In the genomic region with DNA sequence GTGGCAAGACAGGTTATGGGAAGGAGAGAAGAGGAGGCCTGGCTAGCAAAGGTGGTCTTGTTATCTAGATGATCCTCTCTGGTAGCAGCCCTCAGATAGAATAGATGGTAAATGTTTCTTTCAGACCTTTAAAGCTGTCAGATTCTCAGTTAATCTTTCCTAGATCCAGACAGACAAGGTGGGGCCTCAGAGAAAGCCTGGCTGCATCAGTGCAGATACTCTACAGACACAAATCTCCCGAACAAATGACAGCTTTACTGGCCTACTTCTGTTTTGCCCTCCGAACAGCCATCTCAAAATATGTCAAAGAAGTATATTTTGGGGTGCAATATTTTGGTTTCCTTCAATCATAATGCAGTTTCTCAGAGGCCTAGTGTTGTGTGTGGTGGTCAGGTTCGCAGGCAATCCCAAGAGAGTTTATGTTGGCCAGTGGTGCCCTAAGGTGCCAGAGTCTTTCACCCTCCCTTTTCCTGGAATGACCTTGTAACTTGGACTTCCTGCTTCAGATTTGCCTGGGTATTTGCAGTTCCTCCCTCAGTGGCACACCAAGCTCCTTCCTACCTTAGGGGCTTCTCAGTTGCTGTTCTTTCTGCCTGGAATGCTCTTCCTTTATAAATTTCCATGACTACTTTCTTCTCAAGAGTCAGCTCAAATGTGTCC, we compare ENCODE assay signal across 27 cellular contexts. TPM values are rescaled to one million over a fixed set of nuclear protein-coding genes. Genes with fewer than 3 reads are reported as not detected.
DNase-seq lines count a peak whose midpoint lies in the region; ATAC-seq and TF ChIP-seq lines count a peak whose summit lies in the region.
"Had no signal": no experiment of that assay in that cellular context is flagged by ENCODE, and none has a peak within 500 bp of the region (broad histone marks: within the 10 kb centered on the region; RNA-seq: fewer than 3 reads in every experiment).

No MANE protein-coding gene starts in this region.

- H3K9me3 Mint-ChIP-seq in activated CD4-positive, alpha-beta T cell treated with anti-CD3 and anti-CD28 coated beads for 36 hours (ENCODE audit: low read depth) = peaks cover 4% of the 10 kb centered on the region
- H3K9me3 Mint-ChIP-seq in GM23338 = no peaks in the 10 kb centered on the region; the same call in 2 of the 3 replicates
- H3K9me3 Mint-ChIP-seq in activated T-helper 2 cell treated with anti-CD3 and anti-CD28 coated beads, Interferon-gamma antibody, Interleukin-2, Interleukin-4, amounts not matched to agents 10 μg/mL and 5 μg/mL and 100 μg/mL, durations not matched to agents 14 hours and 24 hours and 36 hours = peaks cover 5% of the 10 kb centered on the region
- H3K9me3 Mint-ChIP-seq in memory B cell = peaks cover 2% of the 10 kb centered on the region
- H3K9me3 Mint-ChIP-seq: IgD-negative memory B cell had no signal

- no peaks in the 10 kb centered on the region for H3K9me2 ChIP-seq in GM23338 (ENCODE audit: insufficient read depth)

- H3K36me3 ChIP-seq in GM23338 (ENCODE audit: insufficient read depth) (no peaks in the 10 kb centered on the region), lower lobe of right lung (no peaks in the 10 kb centered on the region)
- H3K36me3 ChIP-seq: breast epithelium, gastrocnemius medialis, thoracic aorta had no signal

- H4K20me1 ChIP-seq in GM23338 (replicated peaks; ENCODE audit: insufficient read depth) = peaks cover 24% of the 10 kb centered on the region

- no peak overlapping the region for H3K27ac ChIP-seq in GM23338 (ENCODE audit: low read depth)
- H3K27ac ChIP-seq in lower lobe of right lung = no peak overlapping the region
- H3K27ac ChIP-seq: breast epithelium, C4-2B, gastrocnemius medialis, skin epidermis, thoracic aorta, VCaP had no signal

- H3K79me2 ChIP-seq in GM23338 (replicated peaks; ENCODE audit: insufficient read depth) = peaks cover 98% of the 10 kb centered on the region

- TF ChIP-seq CTCF in GM23338 (conservative IDR thresholded peaks at IDR 0.05; ENCODE audit: low read depth in 2 of 2) = no peak
- no peak for TF ChIP-seq CTCF in lower lobe of right lung (IDR thresholded peaks at IDR 0.05)

- ATAC-seq in activated CD4-positive, alpha-beta T cell treated with anti-CD3 and anti-CD28 coated beads for 36 hours = no peak
- ATAC-seq in GM23338 (no peak), memory B cell (ENCODE audit: low read depth) (no peak), lower lobe of right lung (no peak)
- ATAC-seq: gastrocnemius medialis, Panc1 had no signal

- H3K27me3 ChIP-seq in GM23338 (ENCODE audit: insufficient read depth) = no peaks in the 10 kb centered on the region
- H3K27me3 ChIP-seq in lower lobe of right lung (ENCODE audit: low read depth) = no peaks in the 10 kb centered on the region
- H3K27me3 ChIP-seq: breast epithelium, gastrocnemius medialis had no signal

- peaks cover 67% of the 10 kb centered on the region for H3K4me1 Mint-ChIP-seq in activated CD4-positive, alpha-beta T cell treated with anti-CD3 and anti-CD28 coated beads for 36 hours
- H3K4me1 Mint-ChIP-seq in GM23338 = peaks cover 32% of the 10 kb centered on the region
- peaks cover 61% of the 10 kb centered on the region for H3K4me1 Mint-ChIP-seq in activated T-helper 2 cell treated with anti-CD3 and anti-CD28 coated beads, Interferon-gamma antibody, Interleukin-2, Interleukin-4, amounts not matched to agents 10 μg/mL and 5 μg/mL and 100 μg/mL, durations not matched to agents 14 hours and 24 hours and 36 hours (ENCODE audit: low read depth)
- peaks cover 27% of the 10 kb centered on the region for H3K4me1 Mint-ChIP-seq in memory B cell

- peak overlapping the region; percentile 53 for H3K27ac Mint-ChIP-seq in activated CD4-positive, alpha-beta T cell treated with anti-CD3 and anti-CD28 coated beads for 36 hours
- H3K27ac Mint-ChIP-seq in GM23338 (peak overlapping the region; percentile 34; the same call in 1 of the 2 replicates), memory B cell (peak overlapping the region; percentile 48)
- H3K27ac Mint-ChIP-seq in activated T-helper 2 cell treated with anti-CD3 and anti-CD28 coated beads, Interferon-gamma antibody, Interleukin-2, Interleukin-4, amounts not matched to agents 10 μg/mL and 5 μg/mL and 100 μg/mL, durations not matched to agents 14 hours and 24 hours and 36 hours = peak overlapping the region; percentile 18
- H3K27ac Mint-ChIP-seq: IgD-negative memory B cell had no signal

- no peak overlapping the region for H2AFZ ChIP-seq in GM23338

- H3F3A ChIP-seq in GM23338 (replicated peaks; ENCODE audit: low read depth) = no peaks in the 10 kb centered on the region

- no peak overlapping the region for H3K4me3 ChIP-seq in GM23338
- H3K4me3 ChIP-seq in lower lobe of right lung = no peak overlapping the region
- H3K4me3 ChIP-seq: breast epithelium, gastrocnemius medialis, skin epidermis, thoracic aorta had no signal

- CTCF ChIA-PET in activated CD4-positive, alpha-beta T cell treated with anti-CD3 and anti-CD28 coated beads for 36 hours (lab: Charles Lee) = no interaction called here

- no peak overlapping the region for H3K4me3 Mint-ChIP-seq in activated CD4-positive, alpha-beta T cell treated with anti-CD3 and anti-CD28 coated beads for 36 hours
- H3K4me3 Mint-ChIP-seq in GM23338 (no peak overlapping the region; the same call in 2 of the 3 replicates), memory B cell (no peak overlapping the region)
- H3K4me3 Mint-ChIP-seq in activated T-helper 2 cell treated with anti-CD3 and anti-CD28 coated beads, Interferon-gamma antibody, Interleukin-2, Interleukin-4, amounts not matched to agents 10 μg/mL and 5 μg/mL and 100 μg/mL, durations not matched to agents 14 hours and 24 hours and 36 hours (ENCODE audit: low read depth) = no peak overlapping the region
- H3K4me3 Mint-ChIP-seq: IgD-negative memory B cell had no signal

- H3K27me3 Mint-ChIP-seq in activated CD4-positive, alpha-beta T cell treated with anti-CD3 and anti-CD28 coated beads for 36 hours = no peaks in the 10 kb centered on the region
- peaks cover 3% of the 10 kb centered on the region for H3K27me3 Mint-ChIP-seq in GM23338 (ENCODE audit: insufficient read depth, low read depth, poor library complexity)
- H3K27me3 Mint-ChIP-seq in activated T-helper 2 cell treated with anti-CD3 and anti-CD28 coated beads, Interferon-gamma antibody, Interleukin-2, Interleukin-4, amounts not matched to agents 10 μg/mL and 5 μg/mL and 100 μg/mL, durations not matched to agents 14 hours and 24 hours and 36 hours (ENCODE audit: low read depth) = no peaks in the 10 kb centered on the region
- no peaks in the 10 kb centered on the region for H3K27me3 Mint-ChIP-seq in memory B cell
- H3K27me3 Mint-ChIP-seq: IgD-negative memory B cell had no signal

- intact Hi-C loops in activated CD4-positive, alpha-beta T cell treated with anti-CD3 and anti-CD28 coated beads for 36 hours (cut with DNase I, micrococcal nuclease) = no loop called here
- intact Hi-C loops in activated T-helper 2 cell treated with anti-CD3 and anti-CD28 coated beads, Interferon-gamma antibody, Interleukin-2, Interleukin-4, amounts not matched to agents 10 μg/mL and 5 μg/mL and 100 μg/mL, durations not matched to agents 14 hours and 24 hours and 36 hours (cut with micrococcal nuclease) = no loop called here
- intact Hi-C loops in lower lobe of right lung (cut with DNase I) = no loop called here

- H3K9me3 ChIP-seq in lower lobe of right lung = no peaks in the 10 kb centered on the region
- H3K9me3 ChIP-seq: breast epithelium, Caco-2, gastrocnemius medialis, thoracic aorta had no signal

- peaks cover 52% of the 10 kb centered on the region for H3K36me3 Mint-ChIP-seq in activated CD4-positive, alpha-beta T cell treated with anti-CD3 and anti-CD28 coated beads for 36 hours (ENCODE audit: low read depth)
- H3K36me3 Mint-ChIP-seq in GM23338 (ENCODE audit: low read depth) (peaks cover 8% of the 10 kb centered on the region; the same call in 2 of the 3 replicates), memory B cell (peaks cover 16% of the 10 kb centered on the region)
- H3K36me3 Mint-ChIP-seq in activated T-helper 2 cell treated with anti-CD3 and anti-CD28 coated beads, Interferon-gamma antibody, Interleukin-2, Interleukin-4, amounts not matched to agents 10 μg/mL and 5 μg/mL and 100 μg/mL, durations not matched to agents 14 hours and 24 hours and 36 hours (ENCODE audit: low read depth) = peaks cover 63% of the 10 kb centered on the region
- H3K36me3 Mint-ChIP-seq: IgD-negative memory B cell had no signal

- POLR2A ChIA-PET in activated CD4-positive, alpha-beta T cell treated with anti-CD3 and anti-CD28 coated beads for 36 hours (lab: Charles Lee) = interaction anchor here (0.9 kb wide), 1 partner anchor 77 kb away, joined by 4 read pairs; no protein-coding TSS in a partner anchor

- DNase-seq in activated CD4-positive, alpha-beta T cell treated with anti-CD3 and anti-CD28 coated beads for 36 hours = no peak
- DNase-seq in activated CD4-positive, alpha-beta T cell treated with anti-CD3 and anti-CD28 coated beads, Interleukin-2, amount 50 U/mL, for 48 hours = no peak
- DNase-seq in GM23338 (ENCODE audit: low spot score) (no peak), memory B cell (ENCODE audit: low spot score in 2 of 2) (no peak), NCI-H1930 (lab: John Stamatoyannopoulos, UW) (no peak), lower lobe of right lung (no peak)
- no peak for DNase-seq in activated T-helper 2 cell treated with anti-CD3 and anti-CD28 coated beads, Interferon-gamma antibody, Interleukin-2, Interleukin-4, amounts not matched to agents 10 μg/mL and 5 μg/mL and 100 μg/mL, durations not matched to agents 14 hours and 24 hours and 36 hours (ENCODE audit: low spot score)
- no peak for DNase-seq in effector CD4-positive, alpha-beta T cell
- DNase-seq: activated CD4-positive, alpha-beta T cell treated with anti-CD3 and anti-CD28 coated beads, Interleukin-2, amount 50 U/mL, for 1 hour; activated CD8-positive, alpha-beta memory T cell treated with anti-CD3 and anti-CD28 coated beads, Interleukin-2, amount 50 U/mL, for 48 hours; anterior cingulate cortex; Caco-2; DMS53; gastrocnemius medialis; NCI-H1105; NCI-H2081 treated with DMSO at 0.1 percent for 48 hours; NCI-H226; SHP77; stimulated activated naive CD4-positive, alpha-beta T cell treated with Interleukin-2 at 50 U/mL for 16 hours; T-helper 9 cell had no signal

- peaks cover 30% of the 10 kb centered on the region for H3K4me1 ChIP-seq in GM23338 (ENCODE audit: insufficient read depth)
- H3K4me1 ChIP-seq in lower lobe of right lung = peaks cover 6% of the 10 kb centered on the region
- H3K4me1 ChIP-seq: breast epithelium, Caco-2 had no signal

- H3K4me2 ChIP-seq in GM23338 = peak overlapping the region; percentile 50; the same call in 1 of the 2 replicates

RNA-seq across cellular contexts. Expression of gene LRRC8B, which starts 7.0 kb away (rescaled TPM):
- total RNA-seq in activated CD4-positive, alpha-beta T cell treated with anti-CD3 and anti-CD28 coated beads for 36 hours = 10 to 100 TPM; 38.9 to 41.5 TPM
- total RNA-seq in GM23338 (2014; rRNA removed; shearing (Covaris generic)) = 26.5 and 37.6 TPM in 2 replicates
- 7.5 and 9.0 TPM in 2 replicates for polyA plus RNA-seq in GM23338 (2016; fragmentation: Nextera tagmentation; extraction: Ambion mirVana)
- 48.2 and 48.7 TPM in 2 replicates for total RNA-seq in activated T-helper 2 cell treated with anti-CD3 and anti-CD28 coated beads, Interferon-gamma antibody, Interleukin-2, Interleukin-4, amounts not matched to agents 10 μg/mL and 5 μg/mL and 100 μg/mL, durations not matched to agents 14 hours and 24 hours and 36 hours
- 16.4 TPM for total RNA-seq in lower lobe of right lung
